1 cellular context compared by ENCODE assay signal in the genomic region with DNA sequence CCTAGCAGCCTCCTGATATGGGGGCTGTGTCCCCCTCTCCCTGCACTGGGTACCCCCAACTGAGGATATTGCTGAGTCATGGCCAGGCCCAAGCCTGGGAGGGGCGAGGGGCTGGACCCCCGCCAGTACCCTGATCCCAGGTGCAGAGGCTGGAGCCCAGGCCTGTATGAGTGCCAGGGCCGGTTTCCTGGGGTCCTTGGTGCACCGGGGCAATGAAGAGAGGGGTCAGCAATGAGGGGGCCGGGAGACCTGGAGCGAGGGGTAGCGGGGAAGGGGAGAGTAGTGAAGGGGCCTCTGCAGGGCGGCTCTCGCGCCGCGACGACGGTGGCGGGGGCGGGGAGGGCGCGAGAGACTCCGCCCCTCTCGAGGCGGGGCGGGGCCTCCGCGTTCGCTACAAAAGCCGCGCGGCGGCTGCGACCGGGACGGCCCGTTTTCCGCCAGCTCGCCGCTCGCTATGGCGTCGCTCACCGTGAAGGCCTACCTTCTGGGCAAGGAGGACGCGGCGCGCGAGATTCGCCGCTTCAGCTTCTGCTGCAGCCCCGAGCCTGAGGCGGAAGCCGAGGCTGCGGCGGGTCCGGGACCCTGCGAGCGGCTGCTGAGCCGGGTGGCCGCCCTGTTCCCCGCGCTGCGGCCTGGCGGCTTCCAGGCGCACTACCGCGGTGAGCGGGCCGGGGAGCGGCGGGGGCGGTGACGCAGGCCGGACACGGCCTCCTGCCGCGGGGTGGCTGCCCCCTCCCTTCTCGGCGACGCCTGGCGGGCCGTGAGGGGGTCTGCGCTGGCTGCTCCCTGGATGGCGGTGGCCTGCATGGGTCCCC.
TF ChIP-seq lines count a peak whose summit lies in the region.

TSS of gene SQSTM1 (plus strand) at position 423 of the 815 bp plus-strand sequence. CDS start at position 455, 32 bp downstream.

TF ChIP-seq in PFSK-1, 5 proteins besides CTCF, POLR2A, EP300 and RAD21:
- TF ChIP-seq SIN3A (IDR thresholded peaks at IDR 0.05; ENCODE audit: borderline replicate concordance, insufficient read depth, low read length): no peak
- TF ChIP-seq POLR2AphosphoS5 (IDR thresholded peaks at IDR 0.05; ENCODE audit: low read depth, low read length): peak; percentile 99
- TF ChIP-seq REST (IDR thresholded peaks at IDR 0.05; ENCODE audit: insufficient read depth in 1 of 2, low read depth in 2 of 2, low read length in 2 of 2): peak in 1 of 2 experiments; percentile 34; a peak in 1 of 4 replicates
- TF ChIP-seq TAF1 (IDR thresholded peaks at IDR 0.05; ENCODE audit: borderline replicate concordance, insufficient read depth, low read length): peak; percentile 88; the same call in 1 of the 2 replicates
